Comparison of ENCODE assay signal across 8 cellular contexts in the genomic region with DNA sequence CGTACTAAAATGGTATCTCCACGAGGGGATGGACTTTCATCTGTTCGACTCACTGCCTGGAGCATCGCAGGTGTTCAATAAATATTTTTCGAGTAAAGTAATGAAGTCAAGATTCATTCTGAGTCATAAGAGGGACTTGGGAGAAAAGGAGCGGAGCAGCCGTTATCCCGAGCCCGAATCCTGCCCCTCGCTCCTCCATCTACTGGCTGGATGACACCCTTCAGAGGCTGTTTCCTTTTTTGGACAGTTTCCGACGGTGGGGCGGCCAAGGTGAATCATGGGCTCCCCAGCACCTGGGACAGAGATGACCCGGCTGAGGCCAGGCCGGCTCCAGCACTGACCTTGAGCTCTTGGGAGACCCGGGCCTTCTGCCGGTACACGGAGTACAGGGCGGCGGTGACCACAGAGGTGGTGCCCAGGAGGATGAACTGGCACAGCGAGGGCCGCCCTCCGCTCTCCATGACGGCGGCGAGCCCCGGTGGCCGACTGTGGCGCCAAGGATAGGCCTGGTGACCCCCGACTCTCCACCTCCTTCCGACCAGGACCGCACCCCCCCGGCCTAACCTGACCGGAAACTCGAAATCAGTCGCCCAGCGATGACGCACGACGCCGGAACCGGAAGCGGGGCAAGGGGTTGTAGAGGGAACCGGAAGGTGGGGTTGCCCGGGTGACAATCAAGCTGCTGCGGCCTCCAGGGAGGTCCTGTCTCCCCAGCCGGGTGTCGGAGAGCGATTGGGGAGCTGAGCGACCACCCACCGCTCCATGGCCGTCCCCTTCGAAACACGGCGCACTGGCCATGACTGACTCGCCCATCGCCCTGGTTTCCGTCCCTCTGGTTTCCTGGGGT. TPM values are rescaled to one million over a fixed set of nuclear protein-coding genes. Genes with fewer than 3 reads are reported as not detected.
DNase-seq lines count a peak whose midpoint lies in the region; ATAC-seq and TF ChIP-seq lines count a peak whose summit lies in the region.

A gene with protein sequence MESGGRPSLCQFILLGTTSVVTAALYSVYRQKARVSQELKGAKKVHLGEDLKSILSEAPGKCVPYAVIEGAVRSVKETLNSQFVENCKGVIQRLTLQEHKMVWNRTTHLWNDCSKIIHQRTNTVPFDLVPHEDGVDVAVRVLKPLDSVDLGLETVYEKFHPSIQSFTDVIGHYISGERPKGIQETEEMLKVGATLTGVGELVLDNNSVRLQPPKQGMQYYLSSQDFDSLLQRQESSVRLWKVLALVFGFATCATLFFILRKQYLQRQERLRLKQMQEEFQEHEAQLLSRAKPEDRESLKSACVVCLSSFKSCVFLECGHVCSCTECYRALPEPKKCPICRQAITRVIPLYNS (minus strand): TSS at position 588 of the 847 bp plus-strand sequence. CDS start 127 bp downstream, at position 461.

- 2% methylated on average over 58 of the region's 58 CpGs for WGBS in ectodermal cell, 2 experiments

- intact Hi-C loops in lower lobe of right lung (cut with DNase I): no loop called here

- H3K4me3 ChIP-seq in ectodermal cell (ENCODE audit: insufficient read depth, low read depth, low read length) (peak within 1 kb of the TSS; percentile 84), lower lobe of right lung (peak within 1 kb of the TSS; percentile 99)

- no peak for TF ChIP-seq CTCF in lower lobe of right lung (IDR thresholded peaks at IDR 0.05)

- H3K9me3 ChIP-seq in ectodermal cell (ENCODE audit: control insufficient read depth, low read length) (no peaks in the 10 kb centered on the region), lower lobe of right lung (no peaks in the 10 kb centered on the region)

- no peak within 1 kb of the TSS for H3K27ac ChIP-seq in ectodermal cell (ENCODE audit: insufficient read depth, low read depth, low read length, poor library complexity, severe bottlenecking)
- H3K27ac ChIP-seq in lower lobe of right lung: peak within 1 kb of the TSS; percentile 92

- ATAC-seq in GM19455 (IDR thresholded peaks at IDR 0.05; ENCODE audit: unreplicated experiment) (peak; percentile 92), lower lobe of right lung (peak; percentile 98 to 99)

- H3K4me1 ChIP-seq in ectodermal cell (ENCODE audit: control insufficient read depth, insufficient read depth, low read length): no peaks in the 10 kb centered on the region
- peaks cover 33% of the 10 kb centered on the region for H3K4me1 ChIP-seq in lower lobe of right lung

- peaks cover 44% of the 10 kb centered on the region for H3K27me3 ChIP-seq in ectodermal cell (ENCODE audit: control insufficient read depth, insufficient read depth, low read length, poor library complexity, severe bottlenecking)
- peaks cover 17% of the 10 kb centered on the region for H3K27me3 ChIP-seq in lower lobe of right lung (ENCODE audit: low read depth)

- H3K36me3 ChIP-seq in ectodermal cell (ENCODE audit: control insufficient read depth, insufficient read depth, low read length): no peaks in the 10 kb centered on the region
- H3K36me3 ChIP-seq in lower lobe of right lung: peaks cover 13% of the 10 kb centered on the region

- DNase-seq in CD1c-positive myeloid dendritic cell (ENCODE audit: extremely low spot score) (peak; percentile 96), HS-5 (ENCODE audit: low read depth) (peak; percentile 73), NK-92 (lab: John Stamatoyannopoulos, UW; ENCODE audit: unreplicated experiment) (peak; percentile 23), lower lobe of right lung (peak; percentile 96)
- DNase-seq in activated CD8-positive, alpha-beta memory T cell treated with anti-CD3 and anti-CD28 coated beads for 1 hour (ENCODE audit: extremely low read depth in 1 of 2, low read depth in 1 of 2): peak; percentile 82 to 92
- DNase-seq in stimulated activated CD4-positive, alpha-beta T cell treated with anti-CD3 and anti-CD28 coated beads, TNF-alpha, amount 100 ng/mL, for 1 hour (ENCODE audit: low read depth in 3 of 3, low spot score in 1 of 3): peak; percentile 65 to 94 (median 73)

RNA-seq across cellular contexts. Expression of the gene that starts here (rescaled TPM):
- 22.3 TPM for polyA plus RNA-seq in ectodermal cell (2013, experiment 1 of 4)
- polyA plus RNA-seq in ectodermal cell (2013, experiment 2 of 4): 26.3 TPM
- 19.8 TPM for polyA plus RNA-seq in ectodermal cell (2013, experiment 3 of 4)
- polyA plus RNA-seq in ectodermal cell (2013, experiment 4 of 4): 20.7 TPM
- total RNA-seq in lower lobe of right lung: 29.9 TPM

Comparison
In these comparisons a context has a peak if more than half of its experiments do, and no peak if none do; other contexts are left out.
1. DNase-seq: peak in every context shown above with its lines; median percentile 96 in CD1c-positive myeloid dendritic cell; 96 in lower lobe of right lung; 87 in activated CD8-positive, alpha-beta memory T cell treated with anti-CD3 and anti-CD28 coated beads for 1 hour; 73 in HS-5; 73 in stimulated activated CD4-positive, alpha-beta T cell treated with anti-CD3 and anti-CD28 coated beads, TNF-alpha, amount 100 ng/mL, for 1 hour; 23 in NK-92.